In the genomic region with DNA sequence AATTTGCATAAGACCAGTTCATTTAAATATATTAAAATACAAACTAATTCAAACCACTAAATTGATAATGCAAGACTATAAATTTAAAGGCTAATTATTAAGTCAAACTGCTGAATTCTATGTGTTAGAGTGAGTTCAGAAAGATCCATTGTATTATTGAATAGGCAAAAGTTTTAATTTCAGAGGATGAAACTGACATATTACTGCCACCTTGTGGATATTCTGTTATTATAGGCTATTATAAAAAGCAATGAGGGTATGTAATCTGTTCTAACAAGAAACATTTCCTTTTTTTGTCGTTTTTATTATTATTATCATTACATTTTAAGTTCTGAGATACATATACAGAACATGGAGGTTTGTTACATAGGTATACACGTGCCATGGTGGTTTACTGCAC, we compare ENCODE assay signal across 10 cellular contexts. TPM values are rescaled to one million over a fixed set of nuclear protein-coding genes. Genes with fewer than 3 reads are reported as not detected.
DNase-seq lines count a peak whose midpoint lies in the region; ATAC-seq and TF ChIP-seq lines count a peak whose summit lies in the region.
"Had no signal": no experiment of that assay in that cellular context is flagged by ENCODE, and none has a peak within 500 bp of the region (broad histone marks: within the 10 kb centered on the region; RNA-seq: fewer than 3 reads in every experiment).

No MANE protein-coding gene starts in this region.

- no peak for ATAC-seq in heart right ventricle
- no peak for ATAC-seq in PC-3
- no peak for ATAC-seq in upper lobe of right lung
- no peak for ATAC-seq in GM19452 (IDR thresholded peaks at IDR 0.05; ENCODE audit: unreplicated experiment)
- ATAC-seq in HG02885 (IDR thresholded peaks at IDR 0.05; ENCODE audit: poor library complexity, unreplicated experiment): no peak

- H3K27ac ChIP-seq in heart right ventricle (no peak overlapping the region), right atrium auricular region (no peak overlapping the region), PC-3 (ENCODE audit: low read length) (no peak overlapping the region), upper lobe of right lung (no peak overlapping the region)
- H3K27ac ChIP-seq: HL-60 had no signal

- POLR2A ChIA-PET in PC-3 (lab: Charles Lee; ENCODE audit: unreplicated experiment): no interaction called here

- no peaks in the 10 kb centered on the region for H4K20me1 ChIP-seq in PC-3 (ENCODE audit: low read length)

- intact Hi-C loops in heart right ventricle (cut with DNase I) (no loop called here), PC-3 (cut with micrococcal nuclease) (loop anchor here (10.0 kb wide), 1 partner anchor 439 kb away; no protein-coding TSS in a partner anchor), upper lobe of right lung (cut with DNase I) (no loop called here)

- H3K9ac ChIP-seq in PC-3 (ENCODE audit: low read length): no peak overlapping the region

- no peaks in the 10 kb centered on the region for H3F3A ChIP-seq in PC-3 (ENCODE audit: low read length, unreplicated experiment)

- H3K79me2 ChIP-seq in PC-3 (ENCODE audit: low read length): no peaks in the 10 kb centered on the region

- BruUV-seq in PC-3 (replicated peaks; lab: Mats Ljungman, UMichigan): no TSS peak

- DNase-seq in heart right ventricle: no peak
- DNase-seq in right atrium auricular region (ENCODE audit: low spot score): no peak
- peak; percentile 48 for DNase-seq in PC-3
- DNase-seq in fibroblast of mammary gland (ENCODE audit: low read depth): peak; percentile 4
- no peak for DNase-seq in upper lobe of right lung
- no peak for DNase-seq in T1000 (lab: John Stamatoyannopoulos, UW)
- DNase-seq: SHP77 had no signal

- H2AFZ ChIP-seq in PC-3 (ENCODE audit: low read length): no peak overlapping the region

- H3K9me3 ChIP-seq in heart right ventricle (no peaks in the 10 kb centered on the region), right atrium auricular region (no peaks in the 10 kb centered on the region), PC-3 (ENCODE audit: low read length) (no peaks in the 10 kb centered on the region), upper lobe of right lung (no peaks in the 10 kb centered on the region)

- no peak overlapping the region for H3K4me3 ChIP-seq in heart right ventricle
- no peak overlapping the region for H3K4me3 ChIP-seq in right atrium auricular region
- no peak overlapping the region for H3K4me3 ChIP-seq in PC-3 (ENCODE audit: low read length)
- H3K4me3 ChIP-seq in fibroblast of mammary gland (ENCODE audit: control insufficient read depth, low read depth, low read length): no peak overlapping the region
- H3K4me3 ChIP-seq in upper lobe of right lung: no peak overlapping the region

- peaks cover 0 to 5% (median 0%) of the 10 kb centered on the region in 7 donors for H3K27me3 ChIP-seq in heart right ventricle
- H3K27me3 ChIP-seq in right atrium auricular region: no peaks in the 10 kb centered on the region
- peaks cover 24% of the 10 kb centered on the region for H3K27me3 ChIP-seq in PC-3 (ENCODE audit: low read length)
- H3K27me3 ChIP-seq in upper lobe of right lung: no peaks in the 10 kb centered on the region

- CTCF ChIA-PET in PC-3 (lab: Charles Lee): no interaction called here

- TF ChIP-seq CTCF in heart right ventricle (IDR thresholded peaks at IDR 0.05) (peak in 7 of 9 donors; percentile 28 to 56 (median 41)), right atrium auricular region (IDR thresholded peaks at IDR 0.05) (peak in 1 of 2 donors; percentile 53), PC-3 (conservative IDR thresholded peaks at IDR 0.05; ENCODE audit: low read depth, low read length) (peak; percentile 59; the same call in 1 of the 2 replicates), fibroblast of mammary gland (conservative IDR thresholded peaks at IDR 0.05; ENCODE audit: control insufficient read depth, insufficient read depth, low read depth, low read length) (peak; percentile 31), upper lobe of right lung (IDR thresholded peaks at IDR 0.05) (peak; percentile 52)

- no peaks in the 10 kb centered on the region for H3K4me1 ChIP-seq in heart right ventricle
- no peaks in the 10 kb centered on the region for H3K4me1 ChIP-seq in right atrium auricular region
- no peaks in the 10 kb centered on the region for H3K4me1 ChIP-seq in PC-3 (ENCODE audit: insufficient read depth, low read length)
- no peaks in the 10 kb centered on the region for H3K4me1 ChIP-seq in upper lobe of right lung

- H3K36me3 ChIP-seq in heart right ventricle (no peaks in the 10 kb centered on the region), right atrium auricular region (no peaks in the 10 kb centered on the region), PC-3 (ENCODE audit: low read depth, low read length) (no peaks in the 10 kb centered on the region), upper lobe of right lung (no peaks in the 10 kb centered on the region)

- H3K9me2 ChIP-seq in PC-3 (replicated peaks; ENCODE audit: low read length): no peaks in the 10 kb centered on the region

- WGBS in heart right ventricle, 2 donors: 5 to 7% methylated on average over 2 of the region's 2 CpGs

- no peak overlapping the region for H3K4me2 ChIP-seq in PC-3 (ENCODE audit: low read length)

RNA-seq across cellular contexts. Expression of a gene that starts 20.9 kb away (rescaled TPM):
- total RNA-seq in heart right ventricle (1 to 10 TPM in 3 of 10 donors, under 1 TPM in 7; 0.21 to 1.5 (median 0.51) TPM), right atrium auricular region (1 to 10 TPM in 1 of 2 donors, under 1 TPM in 1; 0.83 to 6.0 TPM), PC-3 (2014; rRNA removed) (0.29 TPM in 1 of 2 replicates, not detected in the other), upper lobe of right lung (2.6 TPM)
- polyA plus RNA-seq in heart right ventricle: 1 to 10 TPM in 1 of 2 donors, under 1 TPM in 1; 0.35 to 2.7 TPM

RNA-seq across cellular contexts. Expression of a gene that starts 27.8 kb away (rescaled TPM):
- total RNA-seq in heart right ventricle (not detected), right atrium auricular region (not detected), PC-3 (2014; rRNA removed) (not detected in 2 replicates), upper lobe of right lung (not detected)
- polyA plus RNA-seq in heart right ventricle: not detected

Comparison
In these comparisons a context has a peak if more than half of its experiments do, and no peak if none do; other contexts are left out.
1. DNase-seq: peak in PC-3 (single experiment) and fibroblast of mammary gland (single experiment); none in heart right ventricle (0 of 2), right atrium auricular region (single experiment), upper lobe of right lung (single experiment) and T1000 (single experiment).